In genomic region chr3:70090322-70090913, GRCh38 we compare ENCODE assay signal across 8 cellular contexts.
DNase-seq lines count a peak whose midpoint lies in the region; TF ChIP-seq lines count a peak whose summit lies in the region.

No MANE protein-coding gene starts in this region.

- TF ChIP-seq CTCF in breast epithelium (IDR thresholded peaks at IDR 0.05), result peak; percentile 54 to 65 (median 64)
- peak; percentile 83 for TF ChIP-seq CTCF in neural cell (IDR thresholded peaks at IDR 0.05; ENCODE audit: poor library complexity, severe bottlenecking)

- TF ChIP-seq POLR2A in breast epithelium (IDR thresholded peaks at IDR 0.05), result no peak

- no peaks in the 10 kb centered on the region for H3F3A ChIP-seq in neural cell (ENCODE audit: insufficient read depth, low read length, poor library complexity, severe bottlenecking)

- no peaks in the 10 kb centered on the region for H3K9me2 ChIP-seq in neural cell (ENCODE audit: insufficient read depth, low read length)

- no peak overlapping the region for H3K27ac Mint-ChIP-seq in CD4-positive, alpha-beta memory T cell

- H3K9me3 ChIP-seq in breast epithelium, result no peaks in the 10 kb centered on the region
- H3K9me3 ChIP-seq in neural cell (ENCODE audit: low read length), result no peaks in the 10 kb centered on the region
- no peaks in the 10 kb centered on the region for H3K9me3 ChIP-seq in CD4-positive, alpha-beta memory T cell (ENCODE audit: control insufficient read depth in 1 of 2, low read length in 2 of 2)

- no peaks in the 10 kb centered on the region for H3K4me1 Mint-ChIP-seq in CD4-positive, alpha-beta memory T cell

- no peak overlapping the region for H3K4me3 Mint-ChIP-seq in CD4-positive, alpha-beta memory T cell

- no peaks in the 10 kb centered on the region for H3K36me3 Mint-ChIP-seq in CD4-positive, alpha-beta memory T cell

- POLR2A ChIA-PET in CD4-positive, alpha-beta memory T cell (lab: Charles Lee; ENCODE audit: partially characterized antibody), result no interaction called here

- peaks cover 0 to 2% (median 0%) of the 10 kb centered on the region in 8 donors for H3K9me3 Mint-ChIP-seq in CD4-positive, alpha-beta memory T cell

- H3K4me1 ChIP-seq in breast epithelium, result no peaks in the 10 kb centered on the region
- H3K4me1 ChIP-seq in CD4-positive, alpha-beta memory T cell (ENCODE audit: insufficient read depth, low read length), result no peaks in the 10 kb centered on the region

- H3K27me3 Mint-ChIP-seq in CD4-positive, alpha-beta memory T cell, result peaks cover 0 to 6% of the 10 kb centered on the region in 2 donors

- no peaks in the 10 kb centered on the region for H3K36me3 ChIP-seq in breast epithelium
- no peaks in the 10 kb centered on the region for H3K36me3 ChIP-seq in neural cell (ENCODE audit: insufficient read depth, low read length)
- no peaks in the 10 kb centered on the region for H3K36me3 ChIP-seq in CD4-positive, alpha-beta memory T cell (ENCODE audit: insufficient read depth, low read length)

- peak; percentile 85 for TF ChIP-seq RAD21 in neural cell (conservative IDR thresholded peaks at IDR 0.05)

- H4K20me1 ChIP-seq in neural cell (ENCODE audit: insufficient read depth), result no peaks in the 10 kb centered on the region

- intact Hi-C loops in breast epithelium (cut with DNase I; ENCODE audit: low total_unique reads), result no loop called here
- intact Hi-C loops in CD4-positive, alpha-beta memory T cell (cut with micrococcal nuclease), result no loop called here

- DNase-seq in DMS 273 (lab: John Stamatoyannopoulos, UW; ENCODE audit: unreplicated experiment), result peak; percentile 66
- DNase-seq in DMS 273 treated with DMSO at 0.1 percent for 48 hours (lab: John Stamatoyannopoulos, UW), result no peak
- DNase-seq in HuH-7 (ENCODE audit: low spot score), result peak; percentile 1
- no peak for DNase-seq in breast epithelium (ENCODE audit: low spot score in 2 of 2)
- DNase-seq in DMS79 treated with DMSO at 0.1 percent for 48 hours (lab: John Stamatoyannopoulos, UW), result no peak
- no peak for DNase-seq in substantia nigra (lab: John Stamatoyannopoulos, UW)
- no peak for DNase-seq in CD4-positive, alpha-beta memory T cell

- H3K9ac ChIP-seq in neural cell (ENCODE audit: low read length), result no peak overlapping the region

- TF ChIP-seq EP300 in neural cell (conservative IDR thresholded peaks at IDR 0.05; ENCODE audit: poor library complexity, severe bottlenecking), result no peak

- H3K27ac ChIP-seq in breast epithelium (no peak overlapping the region), neural cell (ENCODE audit: low read length) (no peak overlapping the region), substantia nigra (ENCODE audit: low read depth, low read length, poor library complexity, severe bottlenecking) (no peak overlapping the region)
- no peak overlapping the region for H3K27ac ChIP-seq in CD4-positive, alpha-beta memory T cell (ENCODE audit: low read depth, low read length)

- no peaks in the 10 kb centered on the region for H3K27me3 ChIP-seq in breast epithelium
- H3K27me3 ChIP-seq in neural cell (ENCODE audit: insufficient read depth, low read depth, low read length), result no peaks in the 10 kb centered on the region
- no peaks in the 10 kb centered on the region for H3K27me3 ChIP-seq in CD4-positive, alpha-beta memory T cell (ENCODE audit: insufficient read depth, low read length)

- H3K4me2 ChIP-seq in neural cell (ENCODE audit: low read length), result no peak overlapping the region

- CTCF ChIA-PET in CD4-positive, alpha-beta memory T cell (lab: Charles Lee; ENCODE audit: partially characterized antibody), result no interaction called here

- H3K79me2 ChIP-seq in neural cell (replicated peaks; ENCODE audit: insufficient read depth, low read length), result no peaks in the 10 kb centered on the region

- no peak overlapping the region for H2AFZ ChIP-seq in neural cell (ENCODE audit: low read depth, low read length)

- H3K4me3 ChIP-seq in breast epithelium (no peak overlapping the region), neural cell (ENCODE audit: low read length) (no peak overlapping the region)
- no peak overlapping the region for H3K4me3 ChIP-seq in CD4-positive, alpha-beta memory T cell (ENCODE audit: low read length in 2 of 2)

TF ChIP-seq in neural cell, 6 proteins besides CTCF, POLR2A, EP300 and RAD21:
- TF ChIP-seq MXI1 (conservative IDR thresholded peaks at IDR 0.05; ENCODE audit: poor library complexity, severe bottlenecking) (no peak), SMC3 (conservative IDR thresholded peaks at IDR 0.05; ENCODE audit: poor library complexity) (peak; percentile 84)

Comparison
In these comparisons a context has a peak if more than half of its experiments do, and no peak if none do; other contexts are left out.
1. DNase-seq: peak in DMS 273 (single experiment) and HuH-7 (single experiment); none in DMS 273 treated with DMSO at 0.1 percent for 48 hours (single experiment), breast epithelium (0 of 2), DMS79 treated with DMSO at 0.1 percent for 48 hours (single experiment), substantia nigra (0 of 49) and CD4-positive, alpha-beta memory T cell (0 of 5).